In genomic region chr3:37693791-37694194, GRCh38 we compare ENCODE assay signal across 17 cellular contexts.
DNase-seq lines count a peak whose midpoint lies in the region; ATAC-seq and TF ChIP-seq lines count a peak whose summit lies in the region.
"Had no signal": no experiment of that assay in that cellular context is flagged by ENCODE, and none has a peak within 500 bp of the region (broad histone marks: within the 10 kb centered on the region; RNA-seq: fewer than 3 reads in every experiment).

No MANE protein-coding gene starts in this region.

- ATAC-seq in HG02885 (IDR thresholded peaks at IDR 0.05; ENCODE audit: poor library complexity, unreplicated experiment), result no peak
- ATAC-seq: activated T-cell treated with anti-CD3 and anti-CD28 coated beads, Interleukin-2, amount 50 U/mL, for 4 hours; GM12878; left lobe of liver; PC-3 had no signal

- no peaks in the 10 kb centered on the region for H3K36me3 ChIP-seq in H7 (replicated peaks; ENCODE audit: control insufficient read depth, insufficient read depth, low read length)
- H3K36me3 ChIP-seq in mesodermal cell (ENCODE audit: control insufficient read depth, insufficient read depth, low read length), result no peaks in the 10 kb centered on the region

- H3K9me3 ChIP-seq in AG04450 (ENCODE audit: control insufficient read depth, insufficient read depth, low read length), result no peaks in the 10 kb centered on the region
- H3K9me3 ChIP-seq in mesodermal cell (ENCODE audit: control insufficient read depth, low read length), result no peaks in the 10 kb centered on the region

- TF ChIP-seq CTCF in AG04450 (IDR thresholded peaks at IDR 0.05; ENCODE audit: low read depth, low read length) (no peak), coronary artery (IDR thresholded peaks at IDR 0.05) (no peak)

- CTCF ChIA-PET in AG04450 (lab: Charles Lee), result no interaction called here

- peaks cover 19% of the 10 kb centered on the region for H3K27me3 ChIP-seq in AG04450 (ENCODE audit: control insufficient read depth, insufficient read depth, low read length)
- H3K27me3 ChIP-seq in H7 (ENCODE audit: control insufficient read depth, insufficient read depth, low read length), result no peaks in the 10 kb centered on the region

- H3K27ac ChIP-seq in AG04450 (ENCODE audit: low read depth, low read length), result peak overlapping the region; percentile 11
- no peak overlapping the region for H3K27ac ChIP-seq in coronary artery
- peak overlapping the region; percentile 56 for H3K27ac ChIP-seq in mesodermal cell (ENCODE audit: low read depth, low read length, severe bottlenecking)

- H3K4me3 ChIP-seq in AG04450 (ENCODE audit: low read depth, low read length) (no peak overlapping the region), H7 (ENCODE audit: insufficient read depth, low read depth, low read length) (no peak overlapping the region), coronary artery (no peak overlapping the region), mesodermal cell (ENCODE audit: extremely low read depth, insufficient read depth, low read length, poor library complexity, severe bottlenecking) (no peak overlapping the region)
- H3K4me3 ChIP-seq: GM12878 had no signal

- no peak for DNase-seq in AG04450 (ENCODE audit: low read depth, low spot score)
- peak; percentile 34 for DNase-seq in H7
- DNase-seq in coronary artery (ENCODE audit: low spot score), result peak; percentile 7
- no peak for DNase-seq in GOT3 (lab: John Stamatoyannopoulos, UW)
- no peak for DNase-seq in DMS 273 (lab: John Stamatoyannopoulos, UW; ENCODE audit: unreplicated experiment)
- DNase-seq: activated naive CD4-positive, alpha-beta T cell treated with anti-CD3 and anti-CD28 coated beads for 36 hours; activated T-cell treated with anti-CD3 and anti-CD28 coated beads, Interleukin-2, amount 50 U/mL, for 4 hours; CD4-positive, alpha-beta T cell; cortex of kidney; NCI-H1092; NCI-H82; PC-3; SHP77 treated with DMSO at 0.1 percent for 48 hours had no signal

- POLR2A ChIA-PET in AG04450 (lab: Yijun Ruan, JAX), result no interaction called here

- H3K4me1 ChIP-seq in mesodermal cell (ENCODE audit: control insufficient read depth, insufficient read depth, low read length, poor library complexity, severe bottlenecking), result no peaks in the 10 kb centered on the region

- WGBS in mesodermal cell (ENCODE audit: insufficient coverage in 2 of 2), 2 experiments, result 83 to 93% methylated on average over 5 to 6 of the region's 6 CpGs

Comparison
In these comparisons a context has a peak if more than half of its experiments do, and no peak if none do; other contexts are left out.
1. DNase-seq: peak in H7 (single experiment) and coronary artery (single experiment); none in AG04450 (single experiment), GOT3 (single experiment) and DMS 273 (single experiment).
2. H3K27ac ChIP-seq: peak in AG04450 (single experiment) and mesodermal cell (single experiment); none in coronary artery (0 of 2).